In the genomic region with DNA sequence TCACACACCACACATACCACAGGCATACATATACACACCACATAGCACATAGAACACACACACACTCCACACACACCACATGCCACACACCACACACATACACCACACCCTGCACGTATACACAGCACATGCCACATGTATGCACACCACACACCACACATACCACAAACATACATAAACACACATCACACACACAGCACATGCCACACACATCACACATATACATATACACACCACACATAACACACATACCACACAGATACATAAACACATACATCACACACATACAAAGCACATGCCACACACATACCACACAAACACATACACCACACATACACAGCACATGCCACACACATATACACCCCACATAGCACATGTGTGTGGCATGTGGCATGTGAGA, we compare ENCODE assay signal across 18 cellular contexts.
DNase-seq lines count a peak whose midpoint lies in the region; ATAC-seq, FAIRE-seq and TF ChIP-seq lines count a peak whose summit lies in the region.
"Had no signal": no experiment of that assay in that cellular context is flagged by ENCODE, and none has a peak within 500 bp of the region (broad histone marks: within the 10 kb centered on the region; RNA-seq: fewer than 3 reads in every experiment).

No MANE protein-coding gene starts in this region.

- H3K4me1 ChIP-seq in HepG2 (ENCODE audit: insufficient read depth, low read length): no peaks in the 10 kb centered on the region; the same call in 1 of the 2 replicates

- no peak for TF ChIP-seq CTCF in endothelial cell (IDR thresholded peaks at IDR 0.05; ENCODE audit: unreplicated experiment)
- TF ChIP-seq CTCF in HepG2 (CRISPR knock-in tag; IDR thresholded peaks at IDR 0.05): no peak
- no peak for TF ChIP-seq CTCF in GM10266 (IDR thresholded peaks at IDR 0.05; ENCODE audit: control insufficient read depth, insufficient read depth, low read depth, missing control alignments)
- TF ChIP-seq CTCF in mesothelial cell of epicardium (IDR thresholded peaks at IDR 0.05; ENCODE audit: unreplicated experiment): no peak

- H3K36me3 Mint-ChIP-seq in stimulated activated naive CD8-positive, alpha-beta T cell treated with anti-CD3 and anti-CD28 coated beads, Interleukin-15, Interleukin-2, amounts not matched to agents 100 ng/mL and 50 ng/mL, for 24 hours (ENCODE audit: low read depth): no peaks in the 10 kb centered on the region
- peaks cover 46% of the 10 kb centered on the region for H3K36me3 Mint-ChIP-seq in endothelial cell (ENCODE audit: low read depth, unreplicated experiment)
- peaks cover 14% of the 10 kb centered on the region for H3K36me3 Mint-ChIP-seq in mesothelial cell of epicardium

- no peak for TF ChIP-seq POLR2A in HepG2 (IDR thresholded peaks at IDR 0.05; ENCODE audit: insufficient read depth in 1 of 2, low read depth in 2 of 2, low read length in 2 of 2)

- no peak for ATAC-seq in stimulated activated naive CD8-positive, alpha-beta T cell treated with anti-CD3 and anti-CD28 coated beads, Interleukin-15, amount 100 ng/mL, for 72 hours
- ATAC-seq in HepG2: no peak

- no peaks in the 10 kb centered on the region for H4K20me1 ChIP-seq in HepG2 (ENCODE audit: insufficient read depth, low read length)

- 6% methylated on average over 1 of the region's 1 CpG for WGBS in HepG2 (ENCODE audit: low lambda C conversion rate)

- H3K9me3 ChIP-seq in HepG2 (ENCODE audit: low read length): no peaks in the 10 kb centered on the region

- TF ChIP-seq EP300 in HepG2 (IDR thresholded peaks at IDR 0.05; ENCODE audit: low read depth in 2 of 2, low read length in 2 of 2) (no peak), HepG2 (CRISPR knock-in tag; IDR thresholded peaks at IDR 0.05; ENCODE audit: borderline replicate concordance) (no peak)

- POLR2A ChIA-PET in HepG2 (lab: Yijun Ruan, JAX): no interaction called here

- intact Hi-C loops in HepG2 (cut with micrococcal nuclease; ENCODE audit: unreplicated experiment): no loop called here

- no peak overlapping the region for H2AFZ ChIP-seq in HepG2 (ENCODE audit: low read length)
- H2AFZ ChIP-seq: GM23248 had no signal

- H3K4me3 ChIP-seq in HepG2 (replicated peaks in 1 of 3; ENCODE audit: insufficient read depth in 1 of 3, low read depth in 2 of 3, low read length in 3 of 3): no peak overlapping the region
- H3K4me3 ChIP-seq: BLaER1 treated with 17β-estradiol and CSF1 and Interleukin-3, amounts not matched to agents 10 nM and 100 nM; GM23248 had no signal

- H3K27ac Mint-ChIP-seq in stimulated activated naive CD8-positive, alpha-beta T cell treated with anti-CD3 and anti-CD28 coated beads, Interleukin-15, Interleukin-2, amounts not matched to agents 100 ng/mL and 50 ng/mL, for 24 hours: peak overlapping the region; percentile 13
- peak overlapping the region in 1 of 2 donors; percentile 2 for H3K27ac Mint-ChIP-seq in stimulated activated naive CD8-positive, alpha-beta T cell treated with anti-CD3 and anti-CD28 coated beads, Interleukin-15, amount 100 ng/mL, for 72 hours
- H3K27ac Mint-ChIP-seq in endothelial cell (ENCODE audit: unreplicated experiment) (peak overlapping the region; percentile 3), mesothelial cell of epicardium (no peak overlapping the region)

- no peak for DNase-seq in stimulated activated naive CD8-positive, alpha-beta T cell treated with anti-CD3 and anti-CD28 coated beads, Interleukin-15, amount 100 ng/mL, for 72 hours
- no peak for DNase-seq in endothelial cell (ENCODE audit: low spot score)
- DNase-seq in HepG2 (ENCODE audit: low spot score): no peak
- DNase-seq in GM10266 (ENCODE audit: extremely low spot score): no peak
- no peak for DNase-seq in NCI-H446 (lab: John Stamatoyannopoulos, UW)
- no peak for DNase-seq in mesothelial cell of epicardium (ENCODE audit: low spot score in 2 of 2, unreplicated experiment in 2 of 2)
- no peak for DNase-seq in superior temporal gyrus (ENCODE audit: extremely low spot score)
- DNase-seq: 8988T; ACHN; Calu3; CD4-positive, CD25-positive, alpha-beta regulatory T cell; DMS 273 treated with DMSO at 0.1 percent for 48 hours; DMS79; GM23248 had no signal

- H3K4me1 Mint-ChIP-seq in stimulated activated naive CD8-positive, alpha-beta T cell treated with anti-CD3 and anti-CD28 coated beads, Interleukin-15, Interleukin-2, amounts not matched to agents 100 ng/mL and 50 ng/mL, for 24 hours (ENCODE audit: low read depth): peaks cover 25% of the 10 kb centered on the region
- H3K4me1 Mint-ChIP-seq in stimulated activated naive CD8-positive, alpha-beta T cell treated with anti-CD3 and anti-CD28 coated beads, Interleukin-15, amount 100 ng/mL, for 72 hours: peaks cover 21% of the 10 kb centered on the region
- H3K4me1 Mint-ChIP-seq in endothelial cell (ENCODE audit: unreplicated experiment): no peaks in the 10 kb centered on the region
- H3K4me1 Mint-ChIP-seq in mesothelial cell of epicardium: no peaks in the 10 kb centered on the region

- H3K4me3 Mint-ChIP-seq in stimulated activated naive CD8-positive, alpha-beta T cell treated with anti-CD3 and anti-CD28 coated beads, Interleukin-15, Interleukin-2, amounts not matched to agents 100 ng/mL and 50 ng/mL, for 24 hours: no peak overlapping the region
- no peak overlapping the region for H3K4me3 Mint-ChIP-seq in stimulated activated naive CD8-positive, alpha-beta T cell treated with anti-CD3 and anti-CD28 coated beads, Interleukin-15, amount 100 ng/mL, for 72 hours
- H3K4me3 Mint-ChIP-seq in endothelial cell (ENCODE audit: unreplicated experiment) (peak overlapping the region; percentile 14), mesothelial cell of epicardium (no peak overlapping the region)

- CTCF ChIA-PET in HepG2 (lab: Yijun Ruan, JAX; ENCODE audit: low intra/inter-chr PET ratio, low total read pairs): no interaction called here

- 0 out of 5 replicates have a peak, but pooled peaks cover 0 to 3% of the 10 kb centered on the region in 2 experiments for H3K27me3 ChIP-seq in HepG2 (ENCODE audit: control insufficient read depth in 1 of 2, insufficient read depth in 2 of 2, low read length in 2 of 2)

- no peaks in the 10 kb centered on the region for H3K9me3 Mint-ChIP-seq in stimulated activated naive CD8-positive, alpha-beta T cell treated with anti-CD3 and anti-CD28 coated beads, Interleukin-15, Interleukin-2, amounts not matched to agents 100 ng/mL and 50 ng/mL, for 24 hours
- H3K9me3 Mint-ChIP-seq in stimulated activated naive CD8-positive, alpha-beta T cell treated with anti-CD3 and anti-CD28 coated beads, Interleukin-15, amount 100 ng/mL, for 72 hours: peaks cover 0 to 2% of the 10 kb centered on the region in 2 donors
- H3K9me3 Mint-ChIP-seq in endothelial cell (ENCODE audit: unreplicated experiment) (peaks cover 65% of the 10 kb centered on the region), mesothelial cell of epicardium (peaks cover 64% of the 10 kb centered on the region)
- H3K9me3 Mint-ChIP-seq: CD4-positive, CD25-positive, alpha-beta regulatory T cell had no signal

- TF ChIP-seq RAD21 in HepG2 (CRISPR knock-in tag; IDR thresholded peaks at IDR 0.05): no peak

- no peak for FAIRE-seq in HepG2 (lab: Jason Lieb, UNC)
- FAIRE-seq: GM12891, H54 had no signal

- no peaks in the 10 kb centered on the region for H3K79me2 ChIP-seq in HepG2 (ENCODE audit: insufficient read depth, low read length)

- H3K27me3 Mint-ChIP-seq in stimulated activated naive CD8-positive, alpha-beta T cell treated with anti-CD3 and anti-CD28 coated beads, Interleukin-15, Interleukin-2, amounts not matched to agents 100 ng/mL and 50 ng/mL, for 24 hours: peaks cover 39% of the 10 kb centered on the region
- H3K27me3 Mint-ChIP-seq in stimulated activated naive CD8-positive, alpha-beta T cell treated with anti-CD3 and anti-CD28 coated beads, Interleukin-15, amount 100 ng/mL, for 72 hours: peaks cover 62% of the 10 kb centered on the region
- peaks cover 36% of the 10 kb centered on the region for H3K27me3 Mint-ChIP-seq in endothelial cell (ENCODE audit: unreplicated experiment)
- H3K27me3 Mint-ChIP-seq in mesothelial cell of epicardium (ENCODE audit: low read depth): no peaks in the 10 kb centered on the region
- H3K27me3 Mint-ChIP-seq: CD4-positive, CD25-positive, alpha-beta regulatory T cell had no signal

- BruUV-seq in HepG2 (replicated peaks; lab: Mats Ljungman, UMichigan): no TSS peak

- in situ Hi-C loops in HepG2 (cut with HindIII; ENCODE audit: extremely low pct_ligation_motif_present, low pct_unique_long_range_greater_than_20kb): no loop called here

- H3K4me2 ChIP-seq in HepG2 (ENCODE audit: low read depth, low read length): no peak overlapping the region

- H3K27ac ChIP-seq in HepG2 (ENCODE audit: extremely low read length, insufficient read depth, low read length): no peak overlapping the region
- H3K27ac ChIP-seq: BLaER1 treated with 17β-estradiol and CSF1 and Interleukin-3, amounts not matched to agents 10 nM and 100 nM; GM23248 had no signal

- H3K9ac ChIP-seq in HepG2 (ENCODE audit: insufficient read depth, low read depth, low read length): no peak overlapping the region
- H3K9ac ChIP-seq: BLaER1 treated with 17β-estradiol and CSF1 and Interleukin-3, amounts not matched to agents 10 nM and 100 nM; GM23248 had no signal

- H3K36me3 ChIP-seq in HepG2 (replicated peaks in 1 of 2; ENCODE audit: control insufficient read depth in 1 of 2, insufficient read depth in 2 of 2, low read length in 2 of 2): no peaks in the 10 kb centered on the region
- H3K36me3 ChIP-seq: BLaER1 treated with 17β-estradiol and CSF1 and Interleukin-3, amounts not matched to agents 10 nM and 100 nM had no signal

TF ChIP-seq in HepG2, 621 proteins besides CTCF, POLR2A, EP300 and RAD21 (continues in another document):
- TF ChIP-seq, protein P1, sequence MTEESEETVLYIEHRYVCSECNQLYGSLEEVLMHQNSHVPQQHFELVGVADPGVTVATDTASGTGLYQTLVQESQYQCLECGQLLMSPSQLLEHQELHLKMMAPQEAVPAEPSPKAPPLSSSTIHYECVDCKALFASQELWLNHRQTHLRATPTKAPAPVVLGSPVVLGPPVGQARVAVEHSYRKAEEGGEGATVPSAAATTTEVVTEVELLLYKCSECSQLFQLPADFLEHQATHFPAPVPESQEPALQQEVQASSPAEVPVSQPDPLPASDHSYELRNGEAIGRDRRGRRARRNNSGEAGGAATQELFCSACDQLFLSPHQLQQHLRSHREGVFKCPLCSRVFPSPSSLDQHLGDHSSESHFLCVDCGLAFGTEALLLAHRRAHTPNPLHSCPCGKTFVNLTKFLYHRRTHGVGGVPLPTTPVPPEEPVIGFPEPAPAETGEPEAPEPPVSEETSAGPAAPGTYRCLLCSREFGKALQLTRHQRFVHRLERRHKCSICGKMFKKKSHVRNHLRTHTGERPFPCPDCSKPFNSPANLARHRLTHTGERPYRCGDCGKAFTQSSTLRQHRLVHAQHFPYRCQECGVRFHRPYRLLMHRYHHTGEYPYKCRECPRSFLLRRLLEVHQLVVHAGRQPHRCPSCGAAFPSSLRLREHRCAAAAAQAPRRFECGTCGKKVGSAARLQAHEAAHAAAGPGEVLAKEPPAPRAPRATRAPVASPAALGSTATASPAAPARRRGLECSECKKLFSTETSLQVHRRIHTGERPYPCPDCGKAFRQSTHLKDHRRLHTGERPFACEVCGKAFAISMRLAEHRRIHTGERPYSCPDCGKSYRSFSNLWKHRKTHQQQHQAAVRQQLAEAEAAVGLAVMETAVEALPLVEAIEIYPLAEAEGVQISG (CRISPR knock-in tag; IDR thresholded peaks at IDR 0.05): no peak
